1 cellular context compared by ENCODE assay signal in genomic region chr5:133400120-133400519, GRCh38.
TF ChIP-seq lines count a peak whose summit lies in the region.

No MANE protein-coding gene starts in this region.

TF ChIP-seq in H1, 55 proteins besides CTCF, POLR2A, EP300 and RAD21 (continued from another document):
- no peak for TF ChIP-seq CHD7 (IDR thresholded peaks at IDR 0.05; ENCODE audit: insufficient replicate concordance, low read length)
- no peak for TF ChIP-seq GTF2F1 (IDR thresholded peaks at IDR 0.05; ENCODE audit: borderline replicate concordance, low read depth, low read length)
- TF ChIP-seq ATF3 (IDR thresholded peaks at IDR 0.05; ENCODE audit: insufficient read depth, low read depth, low read length): no peak
- no peak for TF ChIP-seq TAF7 (optimal IDR thresholded peaks at IDR 0.05; ENCODE audit: borderline replicate concordance, low read depth, low read length)
- no peak for TF ChIP-seq RBBP5 (IDR thresholded peaks at IDR 0.05; ENCODE audit: borderline replicate concordance, low read depth, low read length)
- no peak for TF ChIP-seq ZNF274 (IDR thresholded peaks at IDR 0.05; ENCODE audit: borderline replicate concordance, extremely low read depth, low read length)
